Comparison of ENCODE assay signal across 19 cellular contexts in the genomic region with DNA sequence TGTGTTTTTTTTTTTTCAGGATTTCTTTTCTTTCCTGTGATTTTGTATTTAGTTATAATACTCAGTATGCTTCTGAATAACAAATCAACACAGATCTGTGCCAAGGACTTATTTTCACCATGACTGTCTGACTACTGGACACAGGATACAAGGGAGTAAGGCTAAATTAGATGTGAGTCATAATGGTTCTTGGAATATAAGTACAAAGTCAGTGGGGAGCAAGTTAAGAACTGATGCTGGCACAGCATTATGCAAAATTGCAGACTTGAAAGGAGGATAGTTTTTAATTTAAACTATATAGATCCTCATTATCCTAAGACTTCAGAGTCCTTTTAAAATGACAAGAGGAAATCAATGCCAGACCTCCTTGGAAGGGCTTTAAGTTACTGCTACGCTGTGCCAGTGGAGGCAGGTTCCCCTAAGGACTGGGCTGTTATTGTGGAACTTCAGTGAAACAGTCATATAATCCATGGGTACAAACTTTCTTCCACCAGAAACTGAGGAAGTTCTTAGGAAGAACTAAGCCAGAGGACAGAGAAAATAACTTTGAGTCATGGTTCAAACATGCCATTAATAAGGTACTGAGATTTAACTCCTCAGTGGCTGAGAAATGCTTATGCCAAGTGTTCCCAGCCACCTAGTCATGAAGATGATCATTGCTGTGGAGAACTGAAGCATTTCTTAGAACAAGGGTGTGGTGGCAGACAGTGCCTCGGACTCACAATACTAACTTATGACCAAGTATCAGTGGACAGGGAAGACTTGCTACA.
DNase-seq lines count a peak whose midpoint lies in the region; ATAC-seq and TF ChIP-seq lines count a peak whose summit lies in the region.
"Had no signal": no experiment of that assay in that cellular context is flagged by ENCODE, and none has a peak within 500 bp of the region (broad histone marks: within the 10 kb centered on the region; RNA-seq: fewer than 3 reads in every experiment).

No MANE protein-coding gene starts in this region.

- no peaks in the 10 kb centered on the region for H3K4me1 Mint-ChIP-seq in Calu3 (ENCODE audit: low read depth, unreplicated experiment)
- H3K4me1 Mint-ChIP-seq: activated B cell treated with CpG ODN at 0.5 μM for 24 hours, brain, IgD-negative memory B cell had no signal

- H3K27me3 Mint-ChIP-seq in Calu3 (ENCODE audit: unreplicated experiment): no peaks in the 10 kb centered on the region

- WGBS in esophagus muscularis mucosa: 63% methylated on average over 2 of the region's 2 CpGs

- no peaks in the 10 kb centered on the region for H3K9me3 Mint-ChIP-seq in Calu3 (ENCODE audit: low read depth, unreplicated experiment)
- H3K9me3 Mint-ChIP-seq: activated B cell treated with CpG ODN at 0.5 μM for 24 hours, brain had no signal

- no peak overlapping the region for H3K27ac Mint-ChIP-seq in Calu3 (ENCODE audit: unreplicated experiment)
- H3K27ac Mint-ChIP-seq: activated B cell treated with CpG ODN at 0.5 μM for 24 hours, brain, IgD-negative memory B cell had no signal

- H3K36me3 ChIP-seq in left ventricle myocardium inferior (no peaks in the 10 kb centered on the region), esophagus muscularis mucosa (no peaks in the 10 kb centered on the region)

- no peak overlapping the region for H3K4me3 Mint-ChIP-seq in Calu3 (ENCODE audit: low read depth, unreplicated experiment)
- H3K4me3 Mint-ChIP-seq: activated B cell treated with CpG ODN at 0.5 μM for 24 hours, brain, IgD-negative memory B cell had no signal

- DNase-seq in Right ventricle myocardium superior: no peak
- no peak for DNase-seq in left ventricle myocardium inferior
- DNase-seq in brain pericyte (ENCODE audit: low read depth, low spot score): peak; percentile 34
- DNase-seq in foreskin keratinocyte: peak in 1 of 2 donors; percentile 75
- DNase-seq in stromal cell of bone marrow (ENCODE audit: low read depth): peak; percentile 70
- DNase-seq in Calu3: no peak
- no peak for DNase-seq in esophagus muscularis mucosa (ENCODE audit: extremely low spot score)
- DNase-seq: activated B cell treated with CpG ODN at 0.5 μM for 24 hours; activated gamma-delta T cell; effector memory CD4-positive, alpha-beta T cell; head of caudate nucleus; islet precursor cell; mucosa of descending colon; NCI-H1048; occipital lobe; stimulated activated naive CD4-positive, alpha-beta T cell treated with Interleukin-2 at 50 U/mL for 16 hours had no signal

- H3K4me3 ChIP-seq in left ventricle myocardium inferior (no peak overlapping the region), esophagus muscularis mucosa (no peak overlapping the region)
- H3K4me3 ChIP-seq: mucosa of descending colon had no signal

- peak; percentile 51 for ATAC-seq in Right ventricle myocardium superior (ENCODE audit: poor library complexity)
- peak; percentile 65 for ATAC-seq in foreskin keratinocyte
- no peak for ATAC-seq in GM19324 (IDR thresholded peaks at IDR 0.05; ENCODE audit: low FRiP score, unreplicated experiment)
- ATAC-seq: mucosa of descending colon had no signal

- no peaks in the 10 kb centered on the region for H3K4me1 ChIP-seq in left ventricle myocardium inferior
- H3K4me1 ChIP-seq in foreskin keratinocyte: peaks cover 8% of the 10 kb centered on the region
- H3K4me1 ChIP-seq in esophagus muscularis mucosa: no peaks in the 10 kb centered on the region

- no peak for TF ChIP-seq EP300 in esophagus muscularis mucosa (IDR thresholded peaks at IDR 0.05)

- no peaks in the 10 kb centered on the region for H3K9me3 ChIP-seq in left ventricle myocardium inferior (replicated peaks)
- H3K9me3 ChIP-seq in esophagus muscularis mucosa: no peaks in the 10 kb centered on the region
- H3K9me3 ChIP-seq: mucosa of descending colon had no signal

- intact Hi-C loops in Right ventricle myocardium superior (cut with DNase I) (no loop called here), left ventricle myocardium inferior (cut with micrococcal nuclease) (no loop called here), Calu3 (cut with micrococcal nuclease; ENCODE audit: unreplicated experiment) (no loop called here), esophagus muscularis mucosa (cut with DNase I) (no loop called here)

- CTCF ChIA-PET in Calu3 (lab: Charles Lee): no interaction called here

- TF ChIP-seq POLR2A in esophagus muscularis mucosa (IDR thresholded peaks at IDR 0.05; ENCODE audit: low read depth): no peak

- H3K27ac ChIP-seq in left ventricle myocardium inferior (replicated peaks) (no peak overlapping the region), foreskin keratinocyte (peak overlapping the region; percentile 27), esophagus muscularis mucosa (replicated peaks in 1 of 4) (no peak overlapping the region)

- no peaks in the 10 kb centered on the region for H3K27me3 ChIP-seq in left ventricle myocardium inferior (ENCODE audit: low read depth)
- no peaks in the 10 kb centered on the region for H3K27me3 ChIP-seq in foreskin keratinocyte
- H3K27me3 ChIP-seq in esophagus muscularis mucosa: no peaks in the 10 kb centered on the region

- TF ChIP-seq CTCF in left ventricle myocardium inferior (IDR thresholded peaks at IDR 0.05; ENCODE audit: borderline replicate concordance): no peak
- TF ChIP-seq CTCF in foreskin keratinocyte (conservative IDR thresholded peaks at IDR 0.05): no peak
- TF ChIP-seq CTCF in Calu3 (IDR thresholded peaks at IDR 0.05; ENCODE audit: unreplicated experiment): no peak
- TF ChIP-seq CTCF in esophagus muscularis mucosa (IDR thresholded peaks at IDR 0.05): no peak

- H3K36me3 Mint-ChIP-seq in Calu3 (ENCODE audit: insufficient read depth, unreplicated experiment): no peaks in the 10 kb centered on the region
- H3K36me3 Mint-ChIP-seq: brain, IgD-negative memory B cell had no signal

- BruUV-seq in Calu3 (replicated peaks; lab: Mats Ljungman, UMichigan): no TSS peak

Comparison
In these comparisons a context has a peak if more than half of its experiments do, and no peak if none do; other contexts are left out.
1. DNase-seq: peak in brain pericyte (single experiment) and stromal cell of bone marrow (single experiment); none in Right ventricle myocardium superior (single experiment), left ventricle myocardium inferior (single experiment), Calu3 (single experiment) and esophagus muscularis mucosa (single experiment).